Comparison of ENCODE assay signal across 20 cellular contexts in the genomic region with DNA sequence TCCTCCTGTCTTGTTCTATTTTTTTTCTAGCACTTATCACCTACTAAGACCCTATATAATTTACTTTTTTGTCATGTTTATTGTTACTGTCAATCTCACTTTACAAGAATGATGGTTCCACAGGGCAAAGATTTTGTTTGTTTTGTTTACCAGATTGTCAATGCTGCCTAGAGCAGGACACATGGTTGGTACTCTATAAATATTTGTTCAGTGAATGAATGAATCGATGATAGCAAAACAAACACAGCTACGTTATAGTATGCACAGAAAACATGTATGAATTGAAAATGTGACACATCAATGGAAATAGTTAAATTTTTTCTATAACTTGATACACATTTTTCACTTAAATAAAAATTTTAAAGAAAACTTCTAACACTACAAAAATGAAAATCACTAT.
"Had no signal": no experiment of that assay in that cellular context is flagged by ENCODE, and none has a peak within 500 bp of the region (broad histone marks: within the 10 kb centered on the region; RNA-seq: fewer than 3 reads in every experiment).

No MANE protein-coding gene starts in this region.

- H3K9me3 ChIP-seq: ascending aorta, breast epithelium, lower lobe of right lung, tibial nerve, vagina had no signal

- H3K4me2 ChIP-seq: smooth muscle cell had no signal

- H3K27ac ChIP-seq: ascending aorta, breast epithelium, foreskin keratinocyte, lower lobe of right lung, tibial nerve, vagina had no signal

- DNase-seq: activated naive CD4-positive, alpha-beta T cell; activated naive CD8-positive, alpha-beta T cell treated with anti-CD3 and anti-CD28 coated beads, Interleukin-2, amount 50 U/mL, for 24 hours; activated T-cell treated with anti-CD3 and anti-CD28 coated beads for 4 hours; cerebellar nuclear complex; effector CD8-positive, alpha-beta T cell; foreskin keratinocyte; head of caudate nucleus; immature natural killer cell; lower lobe of right lung; nephron progenitor cell; occipital lobe; stimulated activated CD4-positive, alpha-beta T cell treated with anti-CD3 and anti-CD28 coated beads, Interleukin-4, amount 100 ng/mL, for 4 hours; stimulated activated CD8-positive, alpha-beta memory T cell treated with anti-CD3 and anti-CD28 coated beads, Interleukin-4, amount 100 ng/mL, for 48 hours; stimulated activated naive CD4-positive, alpha-beta T cell treated with Interleukin-2 at 50 U/mL for 16 hours; substantia nigra had no signal

- H3K27me3 ChIP-seq: ascending aorta, breast epithelium, foreskin keratinocyte, tibial nerve, vagina had no signal

- H3K4me1 ChIP-seq: ascending aorta, breast epithelium, foreskin keratinocyte, lower lobe of right lung, tibial nerve, vagina had no signal

- H3K4me3 ChIP-seq: ascending aorta, breast epithelium, lower lobe of right lung, smooth muscle cell, tibial nerve, vagina had no signal

- ATAC-seq: activated naive CD8-positive, alpha-beta T cell treated with anti-CD3 and anti-CD28 coated beads, Interleukin-2, amount 50 U/mL, for 24 hours; foreskin keratinocyte; lower lobe of right lung had no signal

- H3K36me3 ChIP-seq: ascending aorta, breast epithelium, lower lobe of right lung, tibial nerve, vagina had no signal
